In genomic region chr6:128370072-128370471, GRCh38 we compare ENCODE assay signal across 15 cellular contexts.
DNase-seq lines count a peak whose midpoint lies in the region; ATAC-seq and TF ChIP-seq lines count a peak whose summit lies in the region.
"Had no signal": no experiment of that assay in that cellular context is flagged by ENCODE, and none has a peak within 500 bp of the region (broad histone marks: within the 10 kb centered on the region; RNA-seq: fewer than 3 reads in every experiment).

No MANE protein-coding gene starts in this region.

- H3K4me3 Mint-ChIP-seq in WTC11 = no peak overlapping the region
- H3K4me3 Mint-ChIP-seq: central memory CD8-positive, alpha-beta T cell; naive thymus-derived CD4-positive, alpha-beta T cell; stimulated activated effector memory CD8-positive, alpha-beta T cell treated with anti-CD3 and anti-CD28 coated beads, Interleukin-12 subunit alpha, Interleukin-12 subunit beta, amount 100 ng/mL, for 72 hours; T-helper 2 cell treated with Interferon-gamma antibody and Interleukin-4, amounts not matched to agents 5 μg/mL and 100 μg/mL, for 36 hours had no signal

- H3K27ac Mint-ChIP-seq in WTC11 = no peak overlapping the region
- H3K27ac Mint-ChIP-seq: naive thymus-derived CD4-positive, alpha-beta T cell; stimulated activated effector memory CD8-positive, alpha-beta T cell treated with anti-CD3 and anti-CD28 coated beads, Interleukin-12 subunit alpha, Interleukin-12 subunit beta, amount 100 ng/mL, for 72 hours; T-helper 2 cell treated with Interferon-gamma antibody and Interleukin-4, amounts not matched to agents 5 μg/mL and 100 μg/mL, for 36 hours had no signal

- H3K36me3 Mint-ChIP-seq in WTC11 = peaks cover 10% of the 10 kb centered on the region
- H3K36me3 Mint-ChIP-seq: stimulated activated effector memory CD8-positive, alpha-beta T cell treated with anti-CD3 and anti-CD28 coated beads, Interleukin-12 subunit alpha, Interleukin-12 subunit beta, amount 100 ng/mL, for 72 hours had no signal

- CTCF ChIA-PET in WTC11 (lab: Charles Lee) = no interaction called here

- no peak for ATAC-seq in WTC11
- ATAC-seq in HG03460 (IDR thresholded peaks at IDR 0.05; ENCODE audit: unreplicated experiment) = no peak
- no peak for ATAC-seq in GM19351 (IDR thresholded peaks at IDR 0.05; ENCODE audit: unreplicated experiment)
- ATAC-seq: GM12878; naive thymus-derived CD4-positive, alpha-beta T cell; stimulated activated effector memory CD8-positive, alpha-beta T cell treated with anti-CD3 and anti-CD28 coated beads, Interleukin-12 subunit alpha, Interleukin-12 subunit beta, amount 100 ng/mL, for 72 hours had no signal

- H3K4me1 Mint-ChIP-seq in WTC11 = peaks cover 10% of the 10 kb centered on the region
- H3K4me1 Mint-ChIP-seq: central memory CD8-positive, alpha-beta T cell; stimulated activated effector memory CD8-positive, alpha-beta T cell treated with anti-CD3 and anti-CD28 coated beads, Interleukin-12 subunit alpha, Interleukin-12 subunit beta, amount 100 ng/mL, for 72 hours had no signal

- TF ChIP-seq CTCF in WTC11 (IDR thresholded peaks at IDR 0.05) = no peak

- H3K9me3 Mint-ChIP-seq in WTC11 = peaks cover 11% of the 10 kb centered on the region
- H3K9me3 Mint-ChIP-seq: central memory CD8-positive, alpha-beta T cell; stimulated activated effector memory CD8-positive, alpha-beta T cell treated with anti-CD3 and anti-CD28 coated beads, Interleukin-12 subunit alpha, Interleukin-12 subunit beta, amount 100 ng/mL, for 72 hours; T-helper 2 cell treated with Interferon-gamma antibody and Interleukin-4, amounts not matched to agents 5 μg/mL and 100 μg/mL, for 36 hours had no signal

- peak; percentile 29 for DNase-seq in AG08396 (ENCODE audit: low spot score)
- DNase-seq in HT1080 (ENCODE audit: low read depth) = peak; percentile 40
- peak; percentile 72 for DNase-seq in dedifferentiated amniotic fluid mesenchymal stem cell (ENCODE audit: extremely low spot score)
- peak; percentile 77 to 79 for DNase-seq in lung microvascular endothelial cell (ENCODE audit: low read depth in 2 of 2)
- DNase-seq in WTC11 (ENCODE audit: low spot score) = no peak
- no peak for DNase-seq in activated CD8-positive, alpha-beta memory T cell treated with anti-CD3 and anti-CD28 coated beads, Interleukin-2, amount 50 U/mL, for 4 hours
- DNase-seq: head of caudate nucleus; naive thymus-derived CD4-positive, alpha-beta T cell; NK-92 treated with Interleukin-12 subunit alpha and Interleukin-12 subunit beta, amount 100 ng/mL, for 24 hours had no signal

- POLR2A ChIA-PET in WTC11 (lab: Charles Lee) = interaction anchor here (0.6 kb wide), 1 partner anchor 1368 kb away, joined by 4 read pairs; no protein-coding TSS in a partner anchor

- no peaks in the 10 kb centered on the region for H3K27me3 Mint-ChIP-seq in WTC11 (ENCODE audit: low read depth)
- H3K27me3 Mint-ChIP-seq: naive thymus-derived CD4-positive, alpha-beta T cell had no signal

TF ChIP-seq in WTC11, 78 proteins besides CTCF, POLR2A, EP300 and RAD21:
- TF ChIP-seq ZNF281 (CRISPR knock-in tag; IDR thresholded peaks at IDR 0.05) = no peak
- no peak for TF ChIP-seq USF1 (CRISPR knock-in tag; IDR thresholded peaks at IDR 0.05)
- no peak for TF ChIP-seq NFATC4 (CRISPR knock-in tag; IDR thresholded peaks at IDR 0.05)
- no peak for TF ChIP-seq RELA (CRISPR knock-in tag; IDR thresholded peaks at IDR 0.05; ENCODE audit: borderline replicate concordance)
- TF ChIP-seq IRF1 (CRISPR knock-in tag; IDR thresholded peaks at IDR 0.05) = no peak

Comparison
In these comparisons a context has a peak if more than half of its experiments do, and no peak if none do; other contexts are left out.
1. DNase-seq: peak in AG08396 (single experiment), HT1080 (single experiment), dedifferentiated amniotic fluid mesenchymal stem cell (single experiment) and lung microvascular endothelial cell (2 of 2); none in WTC11 (single experiment) and activated CD8-positive, alpha-beta memory T cell treated with anti-CD3 and anti-CD28 coated beads, Interleukin-2, amount 50 U/mL, for 4 hours (single experiment).